23 cellular contexts compared by ENCODE assay signal in genomic region chr2:27089111-27089954, GRCh38. TPM values are rescaled to one million over a fixed set of nuclear protein-coding genes. Genes with fewer than 3 reads are reported as not detected.
"Had no signal": no experiment of that assay in that cellular context is flagged by ENCODE, and none has a peak within 500 bp of the region (broad histone marks: within the 10 kb centered on the region; RNA-seq: fewer than 3 reads in every experiment).

No MANE protein-coding gene starts in this region.

- ATAC-seq: activated naive CD4-positive, alpha-beta T cell treated with anti-CD3 and anti-CD28 coated beads, Interleukin-2, amount 50 U/mL, for 72 hours; gastroesophageal sphincter had no signal

- H3K9me3 ChIP-seq: adrenal gland, ascending aorta, colonic mucosa, esophagus squamous epithelium, gastroesophageal sphincter, sigmoid colon, thoracic aorta, vagina had no signal

- H3K4me1 Mint-ChIP-seq: memory B cell had no signal

- H3K36me3 ChIP-seq: adrenal gland, ascending aorta, colonic mucosa, esophagus squamous epithelium, sigmoid colon, thoracic aorta, vagina had no signal

- H3K27ac Mint-ChIP-seq: activated naive CD4-positive, alpha-beta T cell treated with anti-CD3 and anti-CD28 coated beads, Interleukin-2, amount 50 U/mL, for 72 hours; endodermal cell; memory B cell; nephron; type B pancreatic cell had no signal

- H3K9me3 Mint-ChIP-seq: activated naive CD4-positive, alpha-beta T cell treated with anti-CD3 and anti-CD28 coated beads, Interleukin-2, amount 50 U/mL, for 72 hours; endodermal cell; memory B cell; nephron; type B pancreatic cell had no signal

- H3K27ac ChIP-seq: adrenal gland, ascending aorta, colonic mucosa, esophagus squamous epithelium, gastroesophageal sphincter, sigmoid colon, thoracic aorta, vagina had no signal

- H3K27me3 Mint-ChIP-seq: memory B cell had no signal

- H3K27me3 ChIP-seq: adrenal gland, ascending aorta, colonic mucosa, esophagus squamous epithelium, gastroesophageal sphincter, sigmoid colon, vagina had no signal

- DNase-seq: activated gamma-delta T cell treated with Interleukin-2 at 50 U/mL for 16 hours; activated T-cell treated with anti-CD3 and anti-CD28 coated beads, Interleukin-2, amount 50 U/mL, for 1 hour; colonic mucosa; endodermal cell; esophagus squamous epithelium; head of caudate nucleus; islet precursor cell; occipital lobe; sigmoid colon; stimulated activated CD4-positive, alpha-beta T cell treated with anti-CD3 and anti-CD28 coated beads, Interleukin-2, amount 100 ng/mL, for 48 hours; stimulated activated CD8-positive, alpha-beta memory T cell treated with anti-CD3 and anti-CD28 coated beads, Interleukin-4, amount 100 ng/mL, for 48 hours; stimulated activated naive CD4-positive, alpha-beta T cell; T-helper 9 cell had no signal

- H3K4me3 ChIP-seq: adrenal gland, ascending aorta, colonic mucosa, esophagus squamous epithelium, gastroesophageal sphincter, sigmoid colon, thoracic aorta, vagina had no signal

- H3K36me3 Mint-ChIP-seq: activated naive CD4-positive, alpha-beta T cell treated with anti-CD3 and anti-CD28 coated beads, Interleukin-2, amount 50 U/mL, for 72 hours; memory B cell; type B pancreatic cell had no signal

- H3K4me3 Mint-ChIP-seq: endodermal cell, memory B cell had no signal

RNA-seq across cellular contexts. Expression of gene ABHD1, which starts 34.3 kb away (rescaled TPM):
- total RNA-seq: ascending aorta, colonic mucosa, esophagus squamous epithelium, myocyte, sigmoid colon, vagina had no signal
